15 cellular contexts compared by ENCODE assay signal in genomic region chr17:10001296-10001904, GRCh38.
"Had no signal": no experiment of that assay in that cellular context is flagged by ENCODE, and none has a peak within 500 bp of the region (broad histone marks: within the 10 kb centered on the region; RNA-seq: fewer than 3 reads in every experiment).

No MANE protein-coding gene starts in this region.

- H3K27ac Mint-ChIP-seq: activated CD8-positive, alpha-beta T cell treated with anti-CD3 and anti-CD28 coated beads for 36 hours; activated naive CD4-positive, alpha-beta T cell treated with anti-CD3 and anti-CD28 coated beads, Interleukin-2, amount 50 U/mL, for 72 hours; stimulated activated effector memory CD8-positive, alpha-beta T cell treated with anti-CD3 and anti-CD28 coated beads, Interleukin-12 subunit alpha, Interleukin-12 subunit beta, amount 100 ng/mL, for 72 hours; T-helper 17 cell had no signal

- H3K36me3 Mint-ChIP-seq: activated naive CD4-positive, alpha-beta T cell treated with anti-CD3 and anti-CD28 coated beads, Interleukin-2, amount 50 U/mL, for 72 hours; naive B cell; stimulated activated effector memory CD8-positive, alpha-beta T cell treated with anti-CD3 and anti-CD28 coated beads, Interleukin-12 subunit alpha, Interleukin-12 subunit beta, amount 100 ng/mL, for 72 hours had no signal

- H3K9me3 Mint-ChIP-seq: activated CD8-positive, alpha-beta T cell treated with anti-CD3 and anti-CD28 coated beads for 36 hours; activated naive CD4-positive, alpha-beta T cell treated with anti-CD3 and anti-CD28 coated beads, Interleukin-2, amount 50 U/mL, for 72 hours; activated T-cell treated with anti-CD3 and anti-CD28 coated beads, Interleukin-2, amount 50 U/mL, for 4 hours; stimulated activated effector memory CD8-positive, alpha-beta T cell treated with anti-CD3 and anti-CD28 coated beads, Interleukin-12 subunit alpha, Interleukin-12 subunit beta, amount 100 ng/mL, for 72 hours had no signal

- H3K27me3 Mint-ChIP-seq: activated CD8-positive, alpha-beta T cell treated with anti-CD3 and anti-CD28 coated beads for 36 hours; naive B cell had no signal

- H3K4me1 Mint-ChIP-seq: naive B cell, T-helper 17 cell had no signal

- H3K4me3 Mint-ChIP-seq: activated CD8-positive, alpha-beta T cell treated with anti-CD3 and anti-CD28 coated beads for 36 hours; activated T-cell treated with anti-CD3 and anti-CD28 coated beads, Interleukin-2, amount 50 U/mL, for 4 hours; naive B cell; stimulated activated effector memory CD8-positive, alpha-beta T cell treated with anti-CD3 and anti-CD28 coated beads, Interleukin-12 subunit alpha, Interleukin-12 subunit beta, amount 100 ng/mL, for 72 hours; T-helper 17 cell had no signal

- DNase-seq: activated CD4-positive, alpha-beta T cell treated with anti-CD3 and anti-CD28 coated beads for 4 hours; activated CD8-positive, alpha-beta T cell treated with anti-CD3 and anti-CD28 coated beads for 36 hours; activated effector memory CD4-positive, alpha-beta T cell treated with Interleukin-2 at 50 U/mL for 16 hours; activated T-cell treated with anti-CD3 and anti-CD28 coated beads, Interleukin-2, amount 50 U/mL, for 4 hours; amniotic stem cell; central memory CD4-positive, alpha-beta T cell; colonic mucosa; effector CD4-positive, alpha-beta T cell; esophagus squamous epithelium; foreskin keratinocyte; left cardiac atrium; naive B cell; T-helper 17 cell had no signal
